Comparison of ENCODE assay signal across 15 cellular contexts in genomic region chr1:101039245-101039644, GRCh38.
"Had no signal": no experiment of that assay in that cellular context is flagged by ENCODE, and none has a peak within 500 bp of the region (broad histone marks: within the 10 kb centered on the region; RNA-seq: fewer than 3 reads in every experiment).

No MANE protein-coding gene starts in this region.

- DNase-seq: activated CD4-positive, alpha-beta T cell treated with anti-CD3 and anti-CD28 coated beads, Interleukin-2, amount 10 ng/mL, durations not matched to agents 7 days and 5 days; activated CD8-positive, alpha-beta memory T cell treated with anti-CD3 and anti-CD28 coated beads for 24 hours; activated naive CD4-positive, alpha-beta T cell treated with anti-CD3 and anti-CD28 coated beads, Interleukin-2, amount 50 U/mL, for 16 hours; amygdala; nephron progenitor cell; ovary; retina had no signal

- H2AFZ ChIP-seq: hepatocyte had no signal

- H3K27me3 ChIP-seq: cardiac muscle cell, hepatocyte, ovary, tibial nerve, vagina had no signal

- H3K4me3 Mint-ChIP-seq: activated CD4-positive, alpha-beta T cell treated with anti-CD3 and anti-CD28 coated beads, Interleukin-2, amount 10 ng/mL, durations not matched to agents 7 days and 5 days; nephron progenitor cell; T-helper 1 cell treated with Interleukin-12 subunit alpha and Interleukin-12 subunit beta and Interleukin-4 antibody, amounts not matched to agents 30 μg/mL and 1 μg/mL, for 36 hours; WTC11 had no signal

- ATAC-seq: WTC11 had no signal

- H3K4me2 ChIP-seq: hepatocyte had no signal

- H3K9me3 ChIP-seq: ovary had no signal

- H3K27ac Mint-ChIP-seq: activated CD4-positive, alpha-beta T cell treated with anti-CD3 and anti-CD28 coated beads, Interleukin-2, amount 10 ng/mL, durations not matched to agents 7 days and 5 days; activated T-helper 2 cell treated with anti-CD3 and anti-CD28 coated beads, Interferon-gamma antibody, Interleukin-2, Interleukin-4, amounts not matched to agents 10 μg/mL and 5 μg/mL and 100 μg/mL, durations not matched to agents 14 hours and 24 hours and 36 hours; nephron progenitor cell; T-helper 1 cell treated with Interleukin-12 subunit alpha and Interleukin-12 subunit beta and Interleukin-4 antibody, amounts not matched to agents 30 μg/mL and 1 μg/mL, for 36 hours; WTC11 had no signal

- H3K27ac ChIP-seq: cardiac muscle cell, hepatocyte, ovary, skin epidermis, tibial nerve, vagina had no signal

- H3K4me1 ChIP-seq: tibial nerve, vagina had no signal

- H3K4me1 Mint-ChIP-seq: nephron progenitor cell had no signal

- H3K36me3 ChIP-seq: cardiac muscle cell, ovary, vagina had no signal

- H3K4me3 ChIP-seq: cardiac muscle cell, hepatocyte, ovary, skin epidermis, tibial nerve, vagina had no signal

- H3K27me3 Mint-ChIP-seq: activated CD4-positive, alpha-beta T cell treated with anti-CD3 and anti-CD28 coated beads, Interleukin-2, amount 10 ng/mL, durations not matched to agents 7 days and 5 days had no signal
